8 cellular contexts compared by ENCODE assay signal in the genomic region with DNA sequence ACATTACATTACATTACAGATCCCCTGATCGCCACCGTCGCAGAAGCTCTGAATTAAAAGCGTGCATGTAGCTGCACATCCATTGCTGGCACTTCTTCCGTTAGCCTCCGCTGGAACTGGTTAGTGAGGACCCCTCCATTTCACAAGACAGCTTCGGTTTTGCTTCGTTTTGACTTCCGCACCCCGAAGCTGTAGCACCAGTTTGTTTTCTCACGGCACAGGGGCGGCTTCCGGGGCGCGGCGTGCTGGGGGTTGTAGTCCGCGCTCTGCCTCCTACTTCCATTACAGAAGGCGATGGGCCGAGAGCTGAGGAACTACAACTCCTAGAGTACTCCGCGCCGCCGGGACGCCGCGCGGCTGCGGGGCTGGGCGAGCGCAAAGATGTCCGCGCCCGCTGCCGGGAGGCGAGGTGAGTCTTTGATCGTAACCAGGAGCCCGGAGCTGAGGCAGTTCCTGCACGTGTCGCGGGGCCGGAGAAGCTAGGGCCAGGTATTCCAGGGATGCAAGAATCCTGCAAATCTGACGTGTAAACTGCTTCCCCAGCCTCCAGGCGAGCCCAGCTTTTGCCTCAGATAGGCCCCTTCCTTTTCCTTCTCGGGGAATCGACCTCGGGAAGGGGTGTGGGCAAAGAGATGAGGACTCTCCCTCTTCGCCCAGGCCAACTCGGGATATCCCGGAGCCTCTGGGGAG. TPM values are rescaled to one million over a fixed set of nuclear protein-coding genes. Genes with fewer than 3 reads are reported as not detected.
DNase-seq lines count a peak whose midpoint lies in the region; TF ChIP-seq lines count a peak whose summit lies in the region.

Gene PEX26 (plus strand): TSS at position 352 of the 690 bp plus-strand sequence. CDS start 387 bp downstream, outside the sequence.

- 0% methylated on average over 14 to 50 of the region's 50 CpGs for WGBS in endodermal cell (ENCODE audit: insufficient coverage in 1 of 2, insufficient read length in 1 of 2), 2 experiments

- H3K4me3 Mint-ChIP-seq in endodermal cell: peak within 1 kb of the TSS; percentile 83

- H3K27ac Mint-ChIP-seq in endodermal cell: peak within 1 kb of the TSS; percentile 96

- H3K27me3 ChIP-seq in NT2/D1 (ENCODE audit: insufficient read depth, insufficient read length) (no peaks in the 10 kb centered on the region), endodermal cell (ENCODE audit: control insufficient read depth, insufficient read depth, low read length, poor library complexity, severe bottlenecking) (no peaks in the 10 kb centered on the region)

- H3K27ac ChIP-seq in endodermal cell (ENCODE audit: low read depth, low read length): no peak within 1 kb of the TSS

- H3K4me3 ChIP-seq in NT2/D1 (ENCODE audit: insufficient read length, low read depth) (peak within 1 kb of the TSS; percentile 99), endodermal cell (ENCODE audit: low read length) (peak within 1 kb of the TSS; percentile 100)

- TF ChIP-seq CTCF in GM20000 (IDR thresholded peaks at IDR 0.05; ENCODE audit: extremely low read depth, missing control alignments): no peak
- no peak for TF ChIP-seq CTCF in endodermal cell (conservative IDR thresholded peaks at IDR 0.05)

- H3K36me3 Mint-ChIP-seq in endodermal cell (ENCODE audit: low read depth): peaks cover 33% of the 10 kb centered on the region

- H3K4me1 ChIP-seq in NT2/D1 (ENCODE audit: insufficient read depth, insufficient read length) (no peaks in the 10 kb centered on the region), endodermal cell (ENCODE audit: control insufficient read depth, insufficient read depth, low read length) (peaks cover 6% of the 10 kb centered on the region)

- H3K27me3 Mint-ChIP-seq in endodermal cell (ENCODE audit: insufficient read depth): peaks cover 3% of the 10 kb centered on the region

- H3K9ac ChIP-seq in NT2/D1 (ENCODE audit: insufficient read length, low read depth) (peak within 1 kb of the TSS; percentile 100), endodermal cell (ENCODE audit: extremely low read depth, low read length, poor library complexity, severe bottlenecking) (peak within 1 kb of the TSS; percentile 88)

- peak; percentile 96 for DNase-seq in COLO668 (lab: John Stamatoyannopoulos, UW; ENCODE audit: unreplicated experiment)
- DNase-seq in GM20000 (ENCODE audit: low spot score): peak; percentile 97
- DNase-seq in HT1080 (ENCODE audit: low read depth): peak; percentile 96
- DNase-seq in NT2/D1 (ENCODE audit: low read depth, low spot score): peak; percentile 83
- DNase-seq in activated CD8-positive, alpha-beta memory T cell treated with anti-CD3 and anti-CD28 coated beads, Interleukin-2, amount 50 U/mL, for 1 hour (ENCODE audit: extremely low read depth): peak; percentile 80
- DNase-seq in endodermal cell: peak; percentile 97
- DNase-seq in mesenteric fat pad (ENCODE audit: low spot score): peak; percentile 97
- peak; percentile 73 for DNase-seq in stimulated activated CD8-positive, alpha-beta memory T cell treated with anti-CD3 and anti-CD28 coated beads, Interleukin-15, amount 100 ng/mL, for 24 hours (ENCODE audit: low read depth)

- peaks cover 28% of the 10 kb centered on the region for H3K36me3 ChIP-seq in NT2/D1 (ENCODE audit: insufficient read depth, insufficient read length, low read length)
- peaks cover 32% of the 10 kb centered on the region for H3K36me3 ChIP-seq in endodermal cell (ENCODE audit: control insufficient read depth, insufficient read depth, low read length)

- no peaks in the 10 kb centered on the region for H3K9me3 ChIP-seq in NT2/D1 (ENCODE audit: insufficient read depth, low read length)
- H3K9me3 ChIP-seq in endodermal cell (ENCODE audit: control insufficient read depth, low read length): no peaks in the 10 kb centered on the region

- H3K9me3 Mint-ChIP-seq in endodermal cell: no peaks in the 10 kb centered on the region

- H3K4me1 Mint-ChIP-seq in endodermal cell: peaks cover 12% of the 10 kb centered on the region

RNA-seq across cellular contexts. Expression of gene PEX26, which starts in this region (rescaled TPM):
- total RNA-seq in HT1080 (2014; rRNA removed; shearing (Covaris generic)): 46.2 and 50.9 TPM in 2 replicates
- polyA plus RNA-seq in HT1080 (2015; cell fraction: cytosol; rRNA removed): 42.3 and 43.1 TPM in 2 replicates
- polyA plus RNA-seq in HT1080 (2015; cell fraction: nucleus; rRNA removed): 33.9 and 37.8 TPM in 2 replicates
- total RNA-seq in endodermal cell (10 to 100 TPM; 43.1 to 45.7 TPM), mesenteric fat pad (35.9 TPM)
- 27.9 TPM for polyA plus RNA-seq in endodermal cell (2013, experiment 1 of 2)
- polyA plus RNA-seq in endodermal cell (2013, experiment 2 of 2): 24.7 TPM
